In the genomic region with DNA sequence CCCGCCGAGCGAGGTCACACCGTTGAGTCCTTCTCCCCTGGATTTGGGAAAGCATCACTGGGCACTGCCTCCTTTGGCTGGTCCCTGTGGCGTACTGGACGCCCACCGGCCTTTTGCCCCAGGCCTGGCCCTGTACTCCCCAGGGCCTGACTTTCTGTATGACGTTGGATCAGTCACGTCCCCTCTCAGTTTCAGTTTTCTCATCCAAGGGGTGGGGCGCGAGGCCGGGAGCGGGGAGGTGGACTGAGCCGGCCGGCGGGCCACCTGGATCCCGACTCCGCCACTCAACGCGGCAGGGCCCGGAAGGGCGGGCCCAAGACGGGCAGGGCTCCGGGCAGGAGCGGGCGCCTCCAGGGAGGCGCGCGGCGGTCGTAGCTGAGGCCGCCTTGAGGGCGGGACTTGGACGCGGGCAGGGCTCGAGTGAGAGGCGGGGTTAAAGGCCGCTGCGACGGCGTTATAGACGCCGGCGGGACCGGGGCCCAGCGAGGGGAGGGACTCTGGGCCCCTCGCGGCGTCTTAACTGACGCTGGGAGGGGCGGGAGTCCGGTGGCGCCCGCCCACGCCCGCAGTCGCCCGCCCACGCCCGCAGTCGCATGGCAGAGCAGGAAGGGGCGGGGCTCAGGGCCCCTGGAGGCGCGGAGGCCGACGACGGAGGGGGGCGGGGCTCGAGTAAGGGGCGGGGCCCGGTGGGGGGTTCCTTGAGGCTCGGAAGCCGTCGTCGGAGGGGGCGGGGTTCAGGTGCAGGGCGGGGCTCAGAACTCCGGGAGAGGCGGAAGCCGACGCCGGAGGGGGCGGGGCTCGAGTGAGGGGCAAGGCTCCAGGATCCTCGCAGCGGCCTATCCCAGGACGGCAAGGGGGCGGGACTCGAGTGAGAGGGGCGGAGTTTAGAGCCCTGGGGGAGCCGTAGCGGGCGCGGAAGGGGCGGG, we compare ENCODE assay signal across 8 cellular contexts. TPM values are rescaled to one million over a fixed set of nuclear protein-coding genes. Genes with fewer than 3 reads are reported as not detected.
DNase-seq lines count a peak whose midpoint lies in the region; ATAC-seq and TF ChIP-seq lines count a peak whose summit lies in the region.

No MANE protein-coding gene starts in this region.

- H3K9me3 Mint-ChIP-seq in activated naive CD4-positive, alpha-beta T cell treated with anti-CD3 and anti-CD28 coated beads, Interleukin-2, amount 10 ng/mL, durations not matched to agents 7 days and 5 days, result peaks cover 14% of the 10 kb centered on the region

- DNase-seq in GM06990 (ENCODE audit: extremely low read depth, insufficient read length) (peak; percentile 98), NB4 (ENCODE audit: low read depth) (peak; percentile 98), SK-MEL-5 (ENCODE audit: low read depth, low spot score) (peak; percentile 98), germinal center (ENCODE audit: low spot score) (peak; percentile 99), non-pigmented ciliary epithelial cell (ENCODE audit: low read depth) (peak; percentile 83), substantia nigra (lab: John Stamatoyannopoulos, UW) (peak; percentile 86 to 100 (median 99))
- DNase-seq in activated naive CD4-positive, alpha-beta T cell treated with anti-CD3 and anti-CD28 coated beads, Interleukin-2, amount 10 ng/mL, durations not matched to agents 7 days and 5 days, result peak; percentile 100

- peak overlapping the region; percentile 83 for H3K4me3 Mint-ChIP-seq in activated naive CD4-positive, alpha-beta T cell treated with anti-CD3 and anti-CD28 coated beads, Interleukin-2, amount 10 ng/mL, durations not matched to agents 7 days and 5 days

- peak overlapping the region; percentile 98 for H3K27ac Mint-ChIP-seq in activated naive CD4-positive, alpha-beta T cell treated with anti-CD3 and anti-CD28 coated beads, Interleukin-2, amount 10 ng/mL, durations not matched to agents 7 days and 5 days

- no peaks in the 10 kb centered on the region for H3K36me3 ChIP-seq in GM06990 (ENCODE audit: control insufficient read depth, insufficient read depth, low read length)

- H3K4me3 ChIP-seq in GM06990 (replicated peaks; ENCODE audit: low read depth, low read length), result peak overlapping the region; percentile 63
- H3K4me3 ChIP-seq in NB4 (ENCODE audit: low read depth, low read length), result peak overlapping the region; percentile 53

- in situ Hi-C loops in SK-MEL-5 (cut with HindIII; ENCODE audit: low pct_unique_long_range_greater_than_20kb, low sequenced_read_pairs), result no loop called here

- peaks cover 26% of the 10 kb centered on the region for H3K36me3 Mint-ChIP-seq in activated naive CD4-positive, alpha-beta T cell treated with anti-CD3 and anti-CD28 coated beads, Interleukin-2, amount 10 ng/mL, durations not matched to agents 7 days and 5 days

- peak; percentile 65 for TF ChIP-seq POLR2A in NB4 (IDR thresholded peaks at IDR 0.05; ENCODE audit: extremely low read depth, insufficient read length)

- H3K27ac ChIP-seq in substantia nigra (ENCODE audit: low read depth, low read length, poor library complexity, severe bottlenecking), result peak overlapping the region; percentile 94

- no peaks in the 10 kb centered on the region for H3K27me3 Mint-ChIP-seq in activated naive CD4-positive, alpha-beta T cell treated with anti-CD3 and anti-CD28 coated beads, Interleukin-2, amount 10 ng/mL, durations not matched to agents 7 days and 5 days

- TF ChIP-seq CTCF in GM06990 (IDR thresholded peaks at IDR 0.05; ENCODE audit: insufficient read depth, low read length, poor library complexity, severe bottlenecking) (no peak), NB4 (IDR thresholded peaks at IDR 0.05; ENCODE audit: low read depth, low read length) (no peak)

- ATAC-seq in HG02571 (IDR thresholded peaks at IDR 0.05; ENCODE audit: unreplicated experiment), result peak; percentile 55

- no peaks in the 10 kb centered on the region for H3K27me3 ChIP-seq in GM06990 (replicated peaks; ENCODE audit: control insufficient read depth, insufficient read depth, low read length)

- H3K4me1 Mint-ChIP-seq in activated naive CD4-positive, alpha-beta T cell treated with anti-CD3 and anti-CD28 coated beads, Interleukin-2, amount 10 ng/mL, durations not matched to agents 7 days and 5 days, result peaks cover 77% of the 10 kb centered on the region

- CTCF ChIA-PET in activated naive CD4-positive, alpha-beta T cell treated with anti-CD3 and anti-CD28 coated beads, Interleukin-2, amount 10 ng/mL, durations not matched to agents 7 days and 5 days (lab: Charles Lee), result interaction anchor here (0.7 to 1.2 kb wide), 3 partner anchors 12 to 31 kb away, joined by 3 to 7 read pairs (median 4); no protein-coding TSS in a partner anchor

RNA-seq across cellular contexts. Expression of a gene that starts 0.5 kb away (rescaled TPM):
- total RNA-seq in SK-MEL-5 (2014; rRNA removed; shearing (Covaris generic)), result 46.4 and 50.1 TPM in 2 replicates
- 68.3 and 105 TPM in 2 replicates for polyA plus RNA-seq in SK-MEL-5 (2015; cell fraction: cytosol; rRNA removed)
- 50.2 and 63.2 TPM in 2 replicates for polyA plus RNA-seq in SK-MEL-5 (2015; cell fraction: nucleus; rRNA removed)

RNA-seq across cellular contexts. Expression of a gene that starts 37.0 kb away (rescaled TPM):
- 0.90 and 1.3 TPM in 2 replicates for total RNA-seq in SK-MEL-5 (2014; rRNA removed; shearing (Covaris generic))
- polyA plus RNA-seq in SK-MEL-5 (2015; cell fraction: cytosol; rRNA removed), result 1.0 and 1.1 TPM in 2 replicates
- not detected in 2 replicates for polyA plus RNA-seq in SK-MEL-5 (2015; cell fraction: nucleus; rRNA removed)

RNA-seq across cellular contexts. Expression of a gene that starts 38.6 kb away (rescaled TPM):
- total RNA-seq in SK-MEL-5 (2014; rRNA removed; shearing (Covaris generic)), result 75.9 and 81.3 TPM in 2 replicates
- 200 and 208 TPM in 2 replicates for polyA plus RNA-seq in SK-MEL-5 (2015; cell fraction: cytosol; rRNA removed)
- polyA plus RNA-seq in SK-MEL-5 (2015; cell fraction: nucleus; rRNA removed), result 36.2 and 50.2 TPM in 2 replicates

Comparison
In these comparisons a context has a peak if more than half of its experiments do, and no peak if none do; other contexts are left out.
1. Peak in every context shown above with its lines: DNase-seq, ATAC-seq, H3K4me3 ChIP-seq and H3K27ac ChIP-seq.